11 cellular contexts compared by ENCODE assay signal in the genomic region with DNA sequence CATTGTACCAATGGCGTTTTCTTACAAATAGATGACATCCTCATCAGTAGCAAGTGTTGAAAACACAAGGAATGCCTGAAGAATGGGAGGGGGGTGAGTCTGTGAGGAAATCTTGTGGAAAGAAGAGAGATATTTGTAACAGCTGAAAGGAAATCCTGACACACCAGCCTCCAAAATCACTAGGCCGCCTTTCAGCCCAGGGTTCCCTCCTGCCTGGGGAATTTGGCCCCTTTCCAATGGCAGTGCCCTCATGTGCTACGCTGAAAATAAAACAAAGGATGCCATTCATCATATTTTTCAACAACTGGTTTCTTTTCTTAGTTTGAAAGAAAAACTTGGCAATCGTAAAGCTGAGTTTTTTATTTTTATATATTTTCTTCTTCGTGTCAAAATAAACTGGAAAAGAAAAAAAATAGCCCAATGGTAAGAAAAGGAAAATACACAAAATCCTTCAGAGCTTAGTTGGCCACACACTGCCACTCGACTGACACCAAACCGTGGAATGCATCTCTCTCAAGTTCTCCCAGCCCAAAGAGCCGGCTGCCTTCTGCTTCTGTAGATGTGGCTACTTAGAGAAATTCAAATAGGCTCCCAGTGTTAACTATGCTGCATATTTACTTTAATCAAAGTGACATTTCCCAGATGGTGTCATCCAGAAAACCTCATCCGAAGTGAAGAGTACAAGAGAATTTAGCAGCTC. TPM values are rescaled to one million over a fixed set of nuclear protein-coding genes. Genes with fewer than 3 reads are reported as not detected.
DNase-seq lines count a peak whose midpoint lies in the region; ATAC-seq and TF ChIP-seq lines count a peak whose summit lies in the region.
"Had no signal": no experiment of that assay in that cellular context is flagged by ENCODE, and none has a peak within 500 bp of the region (broad histone marks: within the 10 kb centered on the region; RNA-seq: fewer than 3 reads in every experiment).

No MANE protein-coding gene starts in this region.

- no peak overlapping the region for H3K4me3 ChIP-seq in transverse colon
- H3K4me3 ChIP-seq: suprapubic skin had no signal

- in situ Hi-C loops in transverse colon (cut with MboI; ENCODE audit: low pct_ligation_motif_present in 1 of 4, low pct_unique_long_range_greater_than_20kb in 1 of 4, low sequenced_read_pairs in 3 of 4): no loop called here

- H3K9me3 ChIP-seq in transverse colon: no peaks in the 10 kb centered on the region
- H3K9me3 ChIP-seq: neutrophil, suprapubic skin had no signal

- peak; percentile 19 for DNase-seq in activated CD4-positive, alpha-beta T cell treated with anti-CD3 and anti-CD28 coated beads, Interleukin-2, amount 10 ng/mL, durations not matched to agents 24 days and 14 days
- DNase-seq in activated CD4-positive, alpha-beta T cell treated with anti-CD3 and anti-CD28 coated beads for 1 hour: no peak
- DNase-seq in fibroblast of gingiva (ENCODE audit: low read depth) (peak; percentile 72), myocyte (ENCODE audit: low read depth) (peak; percentile 96), transverse colon (peak; percentile 14), GM10266 (ENCODE audit: extremely low spot score) (no peak)
- DNase-seq: NCI-H446 had no signal

- ATAC-seq in GM18502 (IDR thresholded peaks at IDR 0.05; ENCODE audit: poor library complexity, unreplicated experiment) (no peak), GM21423 (IDR thresholded peaks at IDR 0.05; ENCODE audit: unreplicated experiment) (no peak)

- H3K27ac ChIP-seq in transverse colon: no peak overlapping the region
- H3K27ac ChIP-seq: neutrophil, suprapubic skin had no signal

- H3K27ac Mint-ChIP-seq in activated CD4-positive, alpha-beta T cell treated with anti-CD3 and anti-CD28 coated beads, Interleukin-2, amount 10 ng/mL, durations not matched to agents 24 days and 14 days: no peak overlapping the region

- no peak for TF ChIP-seq POLR2A in transverse colon (IDR thresholded peaks at IDR 0.05)

- H3K27me3 ChIP-seq in transverse colon: no peaks in the 10 kb centered on the region
- H3K27me3 ChIP-seq: neutrophil, suprapubic skin had no signal

- H3K36me3 ChIP-seq in transverse colon: no peaks in the 10 kb centered on the region
- H3K36me3 ChIP-seq: neutrophil, suprapubic skin had no signal

- peaks cover 0 to 14% (median 0%) of the 10 kb centered on the region in 4 donors for H3K4me1 ChIP-seq in transverse colon
- H3K4me1 ChIP-seq: suprapubic skin had no signal

- H3K4me3 Mint-ChIP-seq in activated CD4-positive, alpha-beta T cell treated with anti-CD3 and anti-CD28 coated beads, Interleukin-2, amount 10 ng/mL, durations not matched to agents 24 days and 14 days: no peak overlapping the region

- no peak for TF ChIP-seq EP300 in transverse colon (IDR thresholded peaks at IDR 0.05; ENCODE audit: low read depth)

- WGBS in transverse colon (ENCODE audit: low coverage in 1 of 2), 2 donors: 40 to 43% methylated on average over 6 to 9 of the region's 9 CpGs

- peaks cover 3% of the 10 kb centered on the region for H3K27me3 Mint-ChIP-seq in activated CD4-positive, alpha-beta T cell treated with anti-CD3 and anti-CD28 coated beads, Interleukin-2, amount 10 ng/mL, durations not matched to agents 24 days and 14 days

- H3K4me1 Mint-ChIP-seq in activated CD4-positive, alpha-beta T cell treated with anti-CD3 and anti-CD28 coated beads, Interleukin-2, amount 10 ng/mL, durations not matched to agents 24 days and 14 days: no peaks in the 10 kb centered on the region

- no peak for TF ChIP-seq CTCF in transverse colon (IDR thresholded peaks at IDR 0.05)
- no peak for TF ChIP-seq CTCF in GM10266 (IDR thresholded peaks at IDR 0.05; ENCODE audit: control insufficient read depth, insufficient read depth, low read depth, missing control alignments)

- intact Hi-C loops in activated CD4-positive, alpha-beta T cell treated with anti-CD3 and anti-CD28 coated beads, Interleukin-2, amount 10 ng/mL, durations not matched to agents 24 days and 14 days (cut with micrococcal nuclease): no loop called here
- intact Hi-C loops in transverse colon (cut with DNase I; ENCODE audit: low total_unique reads): no loop called here

- no peaks in the 10 kb centered on the region for H3K9me3 Mint-ChIP-seq in activated CD4-positive, alpha-beta T cell treated with anti-CD3 and anti-CD28 coated beads, Interleukin-2, amount 10 ng/mL, durations not matched to agents 24 days and 14 days

- H3K36me3 Mint-ChIP-seq in activated CD4-positive, alpha-beta T cell treated with anti-CD3 and anti-CD28 coated beads, Interleukin-2, amount 10 ng/mL, durations not matched to agents 24 days and 14 days (ENCODE audit: low read depth): no peaks in the 10 kb centered on the region

RNA-seq across cellular contexts. Expression of a gene that starts 52.0 kb away (rescaled TPM):
- 2.0 and 2.1 TPM in 2 replicates for total RNA-seq in activated CD4-positive, alpha-beta T cell treated with anti-CD3 and anti-CD28 coated beads, Interleukin-2, amount 10 ng/mL, durations not matched to agents 24 days and 14 days
- total RNA-seq in myocyte (0.80 and 2.8 TPM in 2 replicates), transverse colon (1 to 10 TPM in 2 of 4 donors, not detected in 2; 1.8 to 2.7 TPM)
- polyA plus RNA-seq in myocyte (2012): 2.4 TPM

Comparison
In these comparisons a context has a peak if more than half of its experiments do, and no peak if none do; other contexts are left out.
1. DNase-seq: peak in activated CD4-positive, alpha-beta T cell treated with anti-CD3 and anti-CD28 coated beads, Interleukin-2, amount 10 ng/mL, durations not matched to agents 24 days and 14 days (single experiment), fibroblast of gingiva (single experiment), myocyte (single experiment) and transverse colon (single experiment); none in activated CD4-positive, alpha-beta T cell treated with anti-CD3 and anti-CD28 coated beads for 1 hour (single experiment) and GM10266 (single experiment).